Comparison of ENCODE assay signal across 14 cellular contexts in the genomic region with DNA sequence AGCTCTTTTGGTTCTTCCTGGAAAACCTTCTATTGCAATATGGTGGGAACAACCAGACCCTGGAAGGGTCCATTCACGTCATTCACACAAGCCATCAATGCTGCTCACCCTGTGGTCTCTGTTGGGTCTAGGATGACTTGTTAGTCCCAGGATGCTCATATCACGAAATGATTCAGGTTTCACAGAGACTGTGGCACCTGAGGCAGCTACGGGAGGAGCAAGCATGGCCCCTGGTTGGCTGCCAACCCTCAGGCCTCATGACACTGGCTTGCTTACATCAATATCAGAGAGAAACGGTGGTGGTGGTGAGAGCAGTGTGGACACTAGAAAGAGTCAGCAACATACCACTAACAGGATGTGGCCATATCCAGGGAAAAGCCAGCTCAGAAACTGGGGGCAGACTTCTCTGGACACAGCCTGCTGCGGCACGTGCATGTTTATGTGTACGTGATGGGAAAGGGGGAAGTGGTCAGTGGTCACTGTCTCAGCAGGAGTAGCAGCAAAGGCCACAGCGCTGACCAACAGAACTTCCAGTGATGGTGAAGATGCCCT.
DNase-seq lines count a peak whose midpoint lies in the region; ATAC-seq lines count a peak whose summit lies in the region.
"Had no signal": no experiment of that assay in that cellular context is flagged by ENCODE, and none has a peak within 500 bp of the region (broad histone marks: within the 10 kb centered on the region; RNA-seq: fewer than 3 reads in every experiment).

No MANE protein-coding gene starts in this region.

- CTCF ChIA-PET in activated naive CD4-positive, alpha-beta T cell treated with anti-CD3 and anti-CD28 coated beads, Interleukin-2, amount 10 ng/mL, durations not matched to agents 7 days and 5 days (lab: Charles Lee): interaction anchor here (1.1 kb wide), 1 partner anchor 88 kb away, joined by 3 read pairs; no protein-coding TSS in a partner anchor

- no peak overlapping the region for H3K4me3 Mint-ChIP-seq in activated naive CD4-positive, alpha-beta T cell treated with anti-CD3 and anti-CD28 coated beads, Interleukin-2, amount 10 ng/mL, durations not matched to agents 7 days and 5 days
- H3K4me3 Mint-ChIP-seq in stimulated activated effector memory CD8-positive, alpha-beta T cell treated with anti-CD3 and anti-CD28 coated beads, Interleukin-12 subunit alpha, Interleukin-12 subunit beta, amount 100 ng/mL, for 72 hours: no peak overlapping the region
- H3K4me3 Mint-ChIP-seq: B cell; CD4-positive, alpha-beta T cell had no signal

- peak; percentile 33 to 61 for ATAC-seq in activated naive CD4-positive, alpha-beta T cell treated with anti-CD3 and anti-CD28 coated beads, Interleukin-2, amount 50 U/mL, for 72 hours
- peak; percentile 40 for ATAC-seq in stimulated activated effector memory CD8-positive, alpha-beta T cell treated with anti-CD3 and anti-CD28 coated beads, Interleukin-12 subunit alpha, Interleukin-12 subunit beta, amount 100 ng/mL, for 72 hours
- ATAC-seq: HepG2 had no signal

- no peaks in the 10 kb centered on the region for H3K4me1 Mint-ChIP-seq in activated naive CD4-positive, alpha-beta T cell treated with anti-CD3 and anti-CD28 coated beads, Interleukin-2, amount 10 ng/mL, durations not matched to agents 7 days and 5 days
- no peaks in the 10 kb centered on the region for H3K4me1 Mint-ChIP-seq in stimulated activated effector memory CD8-positive, alpha-beta T cell treated with anti-CD3 and anti-CD28 coated beads, Interleukin-12 subunit alpha, Interleukin-12 subunit beta, amount 100 ng/mL, for 72 hours
- H3K4me1 Mint-ChIP-seq: B cell had no signal

- peaks cover 21% of the 10 kb centered on the region for H3K27me3 Mint-ChIP-seq in activated naive CD4-positive, alpha-beta T cell treated with anti-CD3 and anti-CD28 coated beads, Interleukin-2, amount 10 ng/mL, durations not matched to agents 7 days and 5 days

- H3K36me3 Mint-ChIP-seq in activated naive CD4-positive, alpha-beta T cell treated with anti-CD3 and anti-CD28 coated beads, Interleukin-2, amount 50 U/mL, for 72 hours: no peaks in the 10 kb centered on the region
- H3K36me3 Mint-ChIP-seq in activated naive CD4-positive, alpha-beta T cell treated with anti-CD3 and anti-CD28 coated beads, Interleukin-2, amount 10 ng/mL, durations not matched to agents 7 days and 5 days: no peaks in the 10 kb centered on the region
- H3K36me3 Mint-ChIP-seq in stimulated activated effector memory CD8-positive, alpha-beta T cell treated with anti-CD3 and anti-CD28 coated beads, Interleukin-12 subunit alpha, Interleukin-12 subunit beta, amount 100 ng/mL, for 72 hours: no peaks in the 10 kb centered on the region

- H3K9me3 Mint-ChIP-seq in activated naive CD4-positive, alpha-beta T cell treated with anti-CD3 and anti-CD28 coated beads, Interleukin-2, amount 50 U/mL, for 72 hours: no peaks in the 10 kb centered on the region
- no peaks in the 10 kb centered on the region for H3K9me3 Mint-ChIP-seq in activated naive CD4-positive, alpha-beta T cell treated with anti-CD3 and anti-CD28 coated beads, Interleukin-2, amount 10 ng/mL, durations not matched to agents 7 days and 5 days
- H3K9me3 Mint-ChIP-seq in stimulated activated effector memory CD8-positive, alpha-beta T cell treated with anti-CD3 and anti-CD28 coated beads, Interleukin-12 subunit alpha, Interleukin-12 subunit beta, amount 100 ng/mL, for 72 hours: no peaks in the 10 kb centered on the region
- H3K9me3 Mint-ChIP-seq: CD4-positive, alpha-beta T cell had no signal

- no peak overlapping the region for H3K27ac Mint-ChIP-seq in activated naive CD4-positive, alpha-beta T cell treated with anti-CD3 and anti-CD28 coated beads, Interleukin-2, amount 50 U/mL, for 72 hours
- no peak overlapping the region for H3K27ac Mint-ChIP-seq in activated naive CD4-positive, alpha-beta T cell treated with anti-CD3 and anti-CD28 coated beads, Interleukin-2, amount 10 ng/mL, durations not matched to agents 7 days and 5 days
- H3K27ac Mint-ChIP-seq in stimulated activated effector memory CD8-positive, alpha-beta T cell treated with anti-CD3 and anti-CD28 coated beads, Interleukin-12 subunit alpha, Interleukin-12 subunit beta, amount 100 ng/mL, for 72 hours: no peak overlapping the region
- H3K27ac Mint-ChIP-seq: B cell; CD4-positive, alpha-beta T cell had no signal

- no peak for DNase-seq in activated naive CD4-positive, alpha-beta T cell treated with anti-CD3 and anti-CD28 coated beads, Interleukin-2, amount 50 U/mL, for 72 hours (ENCODE audit: low spot score in 2 of 2)
- DNase-seq in activated naive CD4-positive, alpha-beta T cell treated with anti-CD3 and anti-CD28 coated beads, Interleukin-2, amount 10 ng/mL, durations not matched to agents 7 days and 5 days: no peak
- peak; percentile 16 for DNase-seq in OCI-M1 (lab: John Stamatoyannopoulos, UW)
- DNase-seq in islet precursor cell: peak; percentile 9
- DNase-seq in stimulated activated effector memory CD8-positive, alpha-beta T cell treated with anti-CD3 and anti-CD28 coated beads, Interleukin-12 subunit alpha, Interleukin-12 subunit beta, amount 100 ng/mL, for 72 hours (ENCODE audit: low spot score in 2 of 2): no peak
- DNase-seq in GDM1 (lab: John Stamatoyannopoulos, UW): no peak
- DNase-seq in mesenteric fat pad (ENCODE audit: low spot score): no peak
- DNase-seq: 8988T; Calu3; CD4-positive, alpha-beta T cell; DMS 273 treated with DMSO at 0.1 percent for 48 hours; GOT3 had no signal

Comparison
In these comparisons a context has a peak if more than half of its experiments do, and no peak if none do; other contexts are left out.
1. DNase-seq: peak in OCI-M1 (single experiment) and islet precursor cell (single experiment); none in activated naive CD4-positive, alpha-beta T cell treated with anti-CD3 and anti-CD28 coated beads, Interleukin-2, amount 50 U/mL, for 72 hours (0 of 2), activated naive CD4-positive, alpha-beta T cell treated with anti-CD3 and anti-CD28 coated beads, Interleukin-2, amount 10 ng/mL, durations not matched to agents 7 days and 5 days (single experiment), stimulated activated effector memory CD8-positive, alpha-beta T cell treated with anti-CD3 and anti-CD28 coated beads, Interleukin-12 subunit alpha, Interleukin-12 subunit beta, amount 100 ng/mL, for 72 hours (0 of 2), GDM1 (single experiment) and mesenteric fat pad (single experiment).